ENCODE assay signal across 21 cellular contexts in genomic region chr17:10328971-10329923, GRCh38. TPM values are rescaled to one million over a fixed set of nuclear protein-coding genes. Genes with fewer than 3 reads are reported as not detected.
"Had no signal": no experiment of that assay in that cellular context is flagged by ENCODE, and none has a peak within 500 bp of the region (broad histone marks: within the 10 kb centered on the region; RNA-seq: fewer than 3 reads in every experiment).

No MANE protein-coding gene starts in this region.

- H3K36me3 Mint-ChIP-seq: T-cell had no signal

- H3K9me3 ChIP-seq: SJSA1 had no signal

- DNase-seq: KBM-7, NCI-H1092 treated with DMSO at 0.1 percent for 48 hours, NCI-H1436, NCI-H187, NCI-H2029, NCI-H2081 treated with DMSO at 0.1 percent for 48 hours, NCI-H2171, NCI-H226, NCI-H446, NCI-H510A, NCI-H524 treated with DMSO at 0.1 percent for 48 hours, NCI-H69, NCI-H774, Right ventricle myocardium superior, RPMI8226, SIG-M5, T-cell had no signal

- H3K4me3 Mint-ChIP-seq: T-cell had no signal

- H3K4me3 ChIP-seq: SJSA1, SK-N-MC had no signal

- H3K27ac ChIP-seq: HL-60, SJSA1, SK-N-MC had no signal

- H3K27ac Mint-ChIP-seq: T-cell had no signal

- H3K27me3 ChIP-seq: SJSA1 had no signal

- ATAC-seq: T-cell had no signal

- H3K4me1 ChIP-seq: SJSA1 had no signal

- H3K36me3 ChIP-seq: SJSA1 had no signal

RNA-seq across cellular contexts. Expression of gene MYH13, which starts 43.6 kb away (rescaled TPM):
- total RNA-seq: MCF 10A, Right ventricle myocardium superior, SJSA1, T-cell had no signal
